Comparison of ENCODE assay signal across 8 cellular contexts in genomic region chr12:103929909-103930786, GRCh38. TPM values are rescaled to one million over a fixed set of nuclear protein-coding genes. Genes with fewer than 3 reads are reported as not detected.
DNase-seq lines count a peak whose midpoint lies in the region; ATAC-seq lines count a peak whose summit lies in the region.

HSP90B1 (plus strand) TSS chr12:103930410; CDS start chr12:103930516, 106 bp downstream.

- DNase-seq in AG08396 (ENCODE audit: low spot score), result peak; percentile 98
- DNase-seq in NCI-H345 treated with DMSO at 0.1 percent for 48 hours (lab: John Stamatoyannopoulos, UW; ENCODE audit: unreplicated experiment), result peak; percentile 99
- DNase-seq in activated CD4-positive, CD25-positive, alpha-beta regulatory T cell (lab: John Stamatoyannopoulos, UW), result peak; percentile 98 to 99 (median 98)
- DNase-seq in central memory CD4-positive, alpha-beta T cell, result peak; percentile 100
- DNase-seq in immature natural killer cell, result peak; percentile 100
- DNase-seq in smooth muscle cell of the brain vasculature (ENCODE audit: low read depth, low spot score), result peak; percentile 100

- H3K27ac Mint-ChIP-seq in immature natural killer cell, result peak within 1 kb of the TSS; percentile 99 to 100 (median 100)

- peak; percentile 64 for ATAC-seq in GM19023 (IDR thresholded peaks at IDR 0.05; ENCODE audit: unreplicated experiment)
- peak; percentile 63 for ATAC-seq in HG03280 (IDR thresholded peaks at IDR 0.05; ENCODE audit: unreplicated experiment)

- peak within 1 kb of the TSS; percentile 92 to 99 (median 96) for H3K4me3 Mint-ChIP-seq in immature natural killer cell

- H3K36me3 Mint-ChIP-seq in immature natural killer cell, result peaks cover 6 to 20% (median 10%) of the 10 kb centered on the region in 3 donors

- peaks cover 18 to 32% (median 30%) of the 10 kb centered on the region in 3 donors for H3K27me3 Mint-ChIP-seq in immature natural killer cell (ENCODE audit: low read depth in 3 of 3)

- peaks cover 62 to 71% of the 10 kb centered on the region in 2 donors for H3K4me1 Mint-ChIP-seq in immature natural killer cell

- H3K9me3 Mint-ChIP-seq in immature natural killer cell, result peaks cover 0 to 3% (median 0%) of the 10 kb centered on the region in 6 donors

RNA-seq across cellular contexts. Expression of gene HSP90B1, which starts in this region (rescaled TPM):
- polyA plus RNA-seq in immature natural killer cell, result 100 to 1,000 TPM; 192 to 349 (median 263) TPM

Comparison
In these comparisons a context has a peak if more than half of its experiments do, and no peak if none do; other contexts are left out.
1. Peak in every context shown above with its lines: DNase-seq and ATAC-seq.